2 cellular contexts compared by ENCODE assay signal in genomic region chr6:136812174-136812573, GRCh38.
TF ChIP-seq lines count a peak whose summit lies in the region.

No MANE protein-coding gene starts in this region.

TF ChIP-seq in IMR-90, 13 proteins besides CTCF, POLR2A, EP300 and RAD21:
- TF ChIP-seq NFE2L2 (IDR thresholded peaks at IDR 0.05; ENCODE audit: low read depth, low read length): no peak
- TF ChIP-seq MAZ (IDR thresholded peaks at IDR 0.05; ENCODE audit: borderline replicate concordance, low read depth, low read length): no peak
- TF ChIP-seq SMC3 (IDR thresholded peaks at IDR 0.05; ENCODE audit: low read depth, low read length): no peak
- TF ChIP-seq MAFK (IDR thresholded peaks at IDR 0.05; ENCODE audit: low read depth, low read length): no peak
- no peak for TF ChIP-seq CEBPB (IDR thresholded peaks at IDR 0.05; ENCODE audit: low read depth, low read length)
- TF ChIP-seq RCOR1 (IDR thresholded peaks at IDR 0.05; ENCODE audit: insufficient replicate concordance, low read length): no peak
- no peak for TF ChIP-seq FOS (IDR thresholded peaks at IDR 0.05; ENCODE audit: low read depth, low read length)
- no peak for TF ChIP-seq CHD1 (IDR thresholded peaks at IDR 0.05; ENCODE audit: low read depth, low read length)
- TF ChIP-seq BHLHE40 (IDR thresholded peaks at IDR 0.05; ENCODE audit: low read depth, low read length): no peak
- no peak for TF ChIP-seq RFX5 (IDR thresholded peaks at IDR 0.05; ENCODE audit: low read depth, low read length)
- TF ChIP-seq ELK1 (IDR thresholded peaks at IDR 0.05; ENCODE audit: borderline replicate concordance, low read depth, low read length): no peak
- no peak for TF ChIP-seq USF2 (IDR thresholded peaks at IDR 0.05; ENCODE audit: low read depth, low read length)
- no peak for TF ChIP-seq MXI1 (IDR thresholded peaks at IDR 0.05; ENCODE audit: borderline replicate concordance, low read depth, low read length)

TF ChIP-seq in K562, 482 proteins besides CTCF, POLR2A, EP300 and RAD21:
- no peak for TF ChIP-seq ZBTB34 (CRISPR knock-in tag; IDR thresholded peaks at IDR 0.05)
- no peak for TF ChIP-seq PATZ1 (CRISPR knock-in tag; IDR thresholded peaks at IDR 0.05; ENCODE audit: borderline replicate concordance)
- TF ChIP-seq IRF9 (tag; IDR thresholded peaks at IDR 0.05): no peak
- TF ChIP-seq ZNF395 (CRISPR knock-in tag; IDR thresholded peaks at IDR 0.05): no peak
- no peak for TF ChIP-seq ZNF639 (CRISPR knock-in tag; conservative IDR thresholded peaks at IDR 0.05 in 1 of 2, IDR thresholded peaks at IDR 0.05 in 1 of 2)
- no peak for TF ChIP-seq NR2F6 (CRISPR knock-in tag; IDR thresholded peaks at IDR 0.05)
- TF ChIP-seq NCOA1 (IDR thresholded peaks at IDR 0.05; ENCODE audit: low read depth): no peak
- TF ChIP-seq ZNF75A (CRISPR knock-in tag; IDR thresholded peaks at IDR 0.05): no peak
- no peak for TF ChIP-seq ATF7 (IDR thresholded peaks at IDR 0.05)
- TF ChIP-seq FOXJ3 (CRISPR knock-in tag; IDR thresholded peaks at IDR 0.05): no peak
- no peak for TF ChIP-seq ZNF217 (CRISPR knock-in tag; IDR thresholded peaks at IDR 0.05)
- TF ChIP-seq SMAD1 (IDR thresholded peaks at IDR 0.05; ENCODE audit: low read depth, low read length, partially characterized antibody): no peak
- TF ChIP-seq FUS (optimal IDR thresholded peaks at IDR 0.05; ENCODE audit: low read depth, low read length): no peak
- TF ChIP-seq ZNF436 (CRISPR knock-in tag; IDR thresholded peaks at IDR 0.05): no peak
- TF ChIP-seq ZNF324 (CRISPR knock-in tag; IDR thresholded peaks at IDR 0.05): no peak
